Comparison of ENCODE assay signal across 9 cellular contexts in genomic region chr14:76810953-76811400, GRCh38. TPM values are rescaled to one million over a fixed set of nuclear protein-coding genes. Genes with fewer than 3 reads are reported as not detected.
DNase-seq lines count a peak whose midpoint lies in the region; TF ChIP-seq lines count a peak whose summit lies in the region.
"Had no signal": no experiment of that assay in that cellular context is flagged by ENCODE, and none has a peak within 500 bp of the region (broad histone marks: within the 10 kb centered on the region; RNA-seq: fewer than 3 reads in every experiment).

No MANE protein-coding gene starts in this region.

- H3K4me1 Mint-ChIP-seq in activated CD4-positive, alpha-beta memory T cell treated with anti-CD3 and anti-CD28 coated beads, Interleukin-2, amount 10 ng/mL, durations not matched to agents 7 days and 5 days = peaks cover 25% of the 10 kb centered on the region

- H3K9ac ChIP-seq in KMS-11 = no peak overlapping the region; the same call in 1 of the 2 replicates

- H3K36me3 Mint-ChIP-seq in activated CD4-positive, alpha-beta memory T cell treated with anti-CD3 and anti-CD28 coated beads, Interleukin-2, amount 10 ng/mL, durations not matched to agents 7 days and 5 days (ENCODE audit: low read depth) = peaks cover 4% of the 10 kb centered on the region

- H4K20me1 ChIP-seq in KMS-11 (ENCODE audit: insufficient read depth) = no peaks in the 10 kb centered on the region
- peaks cover 3% of the 10 kb centered on the region for H4K20me1 ChIP-seq in osteoblast (ENCODE audit: insufficient read depth, low read length)

- CTCF ChIA-PET in activated CD4-positive, alpha-beta memory T cell treated with anti-CD3 and anti-CD28 coated beads, Interleukin-2, amount 10 ng/mL, durations not matched to agents 7 days and 5 days (lab: Charles Lee) = interaction anchor here (0.6 to 3.3 kb wide), 18 partner anchors 15 to 288 kb away, joined by 3 to 31 read pairs (median 4); partner anchors contain the start of gene VASH1

- POLR2A ChIA-PET in activated CD4-positive, alpha-beta memory T cell treated with anti-CD3 and anti-CD28 coated beads, Interleukin-2, amount 10 ng/mL, durations not matched to agents 7 days and 5 days (lab: Charles Lee) = interaction anchor here (0.9 to 2.5 kb wide), 3 partner anchors 22 to 50 kb away, joined by 3 to 9 read pairs (median 6); partner anchors contain the start of gene VASH1

- H3K4me2 ChIP-seq in KMS-11 (peak overlapping the region; percentile 48), osteoblast (ENCODE audit: insufficient read depth, low read length) (peak overlapping the region; percentile 99)

- no peaks in the 10 kb centered on the region for H3K27me3 ChIP-seq in KMS-11 (ENCODE audit: insufficient read depth, low read depth)
- H3K27me3 ChIP-seq in osteoblast (ENCODE audit: insufficient read depth, low read length) = peaks cover 2% of the 10 kb centered on the region

- H3K27ac ChIP-seq in KMS-11 = no peak overlapping the region; the same call in 1 of the 2 replicates
- H3K27ac ChIP-seq in osteoblast (ENCODE audit: low read depth, low read length) = no peak overlapping the region

- H3K4me3 ChIP-seq in KMS-11 (IDR thresholded peaks at IDR 0.05; ENCODE audit: insufficient read depth, low read depth, low read length) (no peak overlapping the region), foreskin fibroblast (ENCODE audit: low read depth in 1 of 2, low read length in 2 of 2) (peak overlapping the region; percentile 41 to 76), osteoblast (ENCODE audit: insufficient read depth, low read length) (peak overlapping the region; percentile 86)

- no peaks in the 10 kb centered on the region for H3K36me3 ChIP-seq in KMS-11 (ENCODE audit: insufficient read depth)
- H3K36me3 ChIP-seq in osteoblast (ENCODE audit: insufficient read depth, low read length) = peaks cover 15% of the 10 kb centered on the region

- H3K79me2 ChIP-seq in KMS-11 (ENCODE audit: insufficient read depth, low read depth) = no peaks in the 10 kb centered on the region
- H3K79me2 ChIP-seq in osteoblast (ENCODE audit: insufficient read depth, low read length) = peaks cover 5% of the 10 kb centered on the region

- H3K9me3 Mint-ChIP-seq in activated CD4-positive, alpha-beta memory T cell treated with anti-CD3 and anti-CD28 coated beads, Interleukin-2, amount 10 ng/mL, durations not matched to agents 7 days and 5 days = no peaks in the 10 kb centered on the region

- H3K27me3 Mint-ChIP-seq in activated CD4-positive, alpha-beta memory T cell treated with anti-CD3 and anti-CD28 coated beads, Interleukin-2, amount 10 ng/mL, durations not matched to agents 7 days and 5 days = no peaks in the 10 kb centered on the region

- H2AFZ ChIP-seq in KMS-11 (ENCODE audit: low read depth) = no peak overlapping the region
- peak overlapping the region; percentile 90 for H2AFZ ChIP-seq in osteoblast (ENCODE audit: low read length)

- DNase-seq in activated T-cell treated with anti-CD3 and anti-CD28 coated beads for 24 hours (ENCODE audit: low read depth) = peak; percentile 7
- DNase-seq in activated T-cell treated with anti-CD3 and anti-CD28 coated beads for 4 hours = no peak
- peak; percentile 35 for DNase-seq in activated CD4-positive, alpha-beta memory T cell treated with anti-CD3 and anti-CD28 coated beads, Interleukin-2, amount 10 ng/mL, durations not matched to agents 7 days and 5 days
- DNase-seq in foreskin fibroblast = peak; percentile 37 to 69
- DNase-seq in osteoblast (ENCODE audit: insufficient read length, low spot score, missing footprints) = no peak
- DNase-seq in stimulated activated naive CD4-positive, alpha-beta T cell treated with Interleukin-2 at 50 U/mL for 16 hours (lab: John Stamatoyannopoulos, UW) = no peak
- DNase-seq in NK-92 treated with Interleukin-12 subunit alpha and Interleukin-12 subunit beta, amount 100 ng/mL, for 24 hours (lab: John Stamatoyannopoulos, UW) = no peak

- peak overlapping the region; percentile 34 for H3K27ac Mint-ChIP-seq in activated CD4-positive, alpha-beta memory T cell treated with anti-CD3 and anti-CD28 coated beads, Interleukin-2, amount 10 ng/mL, durations not matched to agents 7 days and 5 days

- H3K4me1 ChIP-seq in KMS-11 (ENCODE audit: low read depth, poor library complexity, severe bottlenecking) (peaks cover 11% of the 10 kb centered on the region), osteoblast (ENCODE audit: insufficient read depth, low read length) (peaks cover 12% of the 10 kb centered on the region)

- peak overlapping the region; percentile 90 for H3K4me3 Mint-ChIP-seq in activated CD4-positive, alpha-beta memory T cell treated with anti-CD3 and anti-CD28 coated beads, Interleukin-2, amount 10 ng/mL, durations not matched to agents 7 days and 5 days

- TF ChIP-seq CTCF in KMS-11 (conservative IDR thresholded peaks at IDR 0.05; ENCODE audit: low read depth, low read length) (no peak), foreskin fibroblast (IDR thresholded peaks at IDR 0.05; ENCODE audit: low read depth, low read length) (peak; percentile 60), osteoblast (IDR thresholded peaks at IDR 0.05; ENCODE audit: extremely low read depth, low read depth, low read length) (peak; percentile 59)

- no peaks in the 10 kb centered on the region for H3K9me3 ChIP-seq in osteoblast (ENCODE audit: low read depth, low read length)

RNA-seq across cellular contexts. Expression of gene ANGEL1, which starts 1.7 kb away (rescaled TPM):
- 10 to 100 TPM in 1 of 2 experiments, 1 to 10 TPM in 1; 9.9 to 11.0 TPM for total RNA-seq in activated CD4-positive, alpha-beta memory T cell treated with anti-CD3 and anti-CD28 coated beads, Interleukin-2, amount 10 ng/mL, durations not matched to agents 7 days and 5 days
- 8.3 and 9.7 TPM in 2 replicates for total RNA-seq in osteoblast

RNA-seq across cellular contexts. Expression of gene LRRC74A, which starts 15.2 kb away (rescaled TPM):
- not detected for total RNA-seq in activated CD4-positive, alpha-beta memory T cell treated with anti-CD3 and anti-CD28 coated beads, Interleukin-2, amount 10 ng/mL, durations not matched to agents 7 days and 5 days
- not detected in 2 replicates for total RNA-seq in osteoblast
- total RNA-seq: pulmonary artery endothelial cell had no signal

RNA-seq across cellular contexts. Expression of gene VASH1, which starts 49.7 kb away (rescaled TPM):
- total RNA-seq in activated CD4-positive, alpha-beta memory T cell treated with anti-CD3 and anti-CD28 coated beads, Interleukin-2, amount 10 ng/mL, durations not matched to agents 7 days and 5 days = 1 to 10 TPM; 2.5 to 2.6 TPM
- 4.0 and 5.6 TPM in 2 replicates for total RNA-seq in osteoblast

Comparison
In these comparisons a context has a peak if more than half of its experiments do, and no peak if none do; other contexts are left out.
1. DNase-seq: peak in activated T-cell treated with anti-CD3 and anti-CD28 coated beads for 24 hours (single experiment), activated CD4-positive, alpha-beta memory T cell treated with anti-CD3 and anti-CD28 coated beads, Interleukin-2, amount 10 ng/mL, durations not matched to agents 7 days and 5 days (single experiment) and foreskin fibroblast (2 of 2); none in activated T-cell treated with anti-CD3 and anti-CD28 coated beads for 4 hours (single experiment), osteoblast (single experiment), stimulated activated naive CD4-positive, alpha-beta T cell treated with Interleukin-2 at 50 U/mL for 16 hours (single experiment) and NK-92 treated with Interleukin-12 subunit alpha and Interleukin-12 subunit beta, amount 100 ng/mL, for 24 hours (single experiment).